Comparison of ENCODE assay signal across 11 cellular contexts in genomic region chr6:431986-432385, GRCh38. TPM values are rescaled to one million over a fixed set of nuclear protein-coding genes. Genes with fewer than 3 reads are reported as not detected.
DNase-seq lines count a peak whose midpoint lies in the region; ATAC-seq and TF ChIP-seq lines count a peak whose summit lies in the region.
"Had no signal": no experiment of that assay in that cellular context is flagged by ENCODE, and none has a peak within 500 bp of the region (broad histone marks: within the 10 kb centered on the region; RNA-seq: fewer than 3 reads in every experiment).

No MANE protein-coding gene starts in this region.

- intact Hi-C loops in left cardiac atrium (cut with DNase I): no loop called here
- intact Hi-C loops in lower lobe of right lung (cut with DNase I): no loop called here

- ATAC-seq in left cardiac atrium: no peak
- no peak for ATAC-seq in GM18873 (IDR thresholded peaks at IDR 0.05; ENCODE audit: low FRiP score, unreplicated experiment)
- no peak for ATAC-seq in lower lobe of right lung
- ATAC-seq: esophagus mucosa, K562 had no signal

- DNase-seq in activated naive CD4-positive, alpha-beta T cell treated with Interleukin-2 at 50 U/mL for 16 hours: peak; percentile 65
- no peak for DNase-seq in activated naive CD4-positive, alpha-beta T cell (lab: John Stamatoyannopoulos, UW)
- DNase-seq in activated T-cell treated with anti-CD3 and anti-CD28 coated beads, Interleukin-2, amount 50 U/mL, for 24 hours: peak; percentile 71
- DNase-seq in kidney glomerular epithelial cell (lab: John Stamatoyannopoulos, UW): peak; percentile 5
- no peak for DNase-seq in left cardiac atrium
- no peak for DNase-seq in NCI-H2227 treated with DMSO at 0.1 percent for 48 hours (lab: John Stamatoyannopoulos, UW)
- no peak for DNase-seq in lower lobe of right lung

- no peak overlapping the region for H3K4me3 ChIP-seq in lower lobe of right lung
- H3K4me3 ChIP-seq: K562 had no signal

- no peaks in the 10 kb centered on the region for H3K4me1 ChIP-seq in lower lobe of right lung

- H3K27me3 Mint-ChIP-seq in activated T-cell treated with anti-CD3 and anti-CD28 coated beads, Interleukin-2, amount 50 U/mL, for 24 hours: no peaks in the 10 kb centered on the region

- H3K27ac ChIP-seq in lower lobe of right lung: no peak overlapping the region
- H3K27ac ChIP-seq: VCaP had no signal

- H3K27ac Mint-ChIP-seq in activated T-cell treated with anti-CD3 and anti-CD28 coated beads, Interleukin-2, amount 50 U/mL, for 24 hours: peak overlapping the region; percentile 83

- no peaks in the 10 kb centered on the region for H3K36me3 Mint-ChIP-seq in activated T-cell treated with anti-CD3 and anti-CD28 coated beads, Interleukin-2, amount 50 U/mL, for 24 hours (ENCODE audit: low read depth)

- H3K9me3 ChIP-seq in lower lobe of right lung: no peaks in the 10 kb centered on the region

- H3K4me1 Mint-ChIP-seq in activated T-cell treated with anti-CD3 and anti-CD28 coated beads, Interleukin-2, amount 50 U/mL, for 24 hours (ENCODE audit: low read depth): peaks cover 81% of the 10 kb centered on the region

- H3K9me3 Mint-ChIP-seq in activated T-cell treated with anti-CD3 and anti-CD28 coated beads, Interleukin-2, amount 50 U/mL, for 24 hours: no peaks in the 10 kb centered on the region

- no peaks in the 10 kb centered on the region for H3K36me3 ChIP-seq in lower lobe of right lung

- H3K27me3 ChIP-seq in lower lobe of right lung (ENCODE audit: low read depth): no peaks in the 10 kb centered on the region

- TF ChIP-seq CTCF in lower lobe of right lung (IDR thresholded peaks at IDR 0.05): no peak

- peak overlapping the region; percentile 6 for H3K4me3 Mint-ChIP-seq in activated T-cell treated with anti-CD3 and anti-CD28 coated beads, Interleukin-2, amount 50 U/mL, for 24 hours

RNA-seq across cellular contexts. Expression of gene IRF4, which starts 40.4 kb away (rescaled TPM):
- 1 to 10 TPM in 1 of 2 donors, under 1 TPM in 1; 0.65 to 1.6 TPM for total RNA-seq in left cardiac atrium
- 6.0 TPM for total RNA-seq in lower lobe of right lung

Comparison
In these comparisons a context has a peak if more than half of its experiments do, and no peak if none do; other contexts are left out.
1. DNase-seq: peak in activated naive CD4-positive, alpha-beta T cell treated with Interleukin-2 at 50 U/mL for 16 hours (single experiment), activated T-cell treated with anti-CD3 and anti-CD28 coated beads, Interleukin-2, amount 50 U/mL, for 24 hours (single experiment) and kidney glomerular epithelial cell (single experiment); none in activated naive CD4-positive, alpha-beta T cell (0 of 4), left cardiac atrium (single experiment), NCI-H2227 treated with DMSO at 0.1 percent for 48 hours (single experiment) and lower lobe of right lung (single experiment).